21 cellular contexts compared by ENCODE assay signal in the genomic region with DNA sequence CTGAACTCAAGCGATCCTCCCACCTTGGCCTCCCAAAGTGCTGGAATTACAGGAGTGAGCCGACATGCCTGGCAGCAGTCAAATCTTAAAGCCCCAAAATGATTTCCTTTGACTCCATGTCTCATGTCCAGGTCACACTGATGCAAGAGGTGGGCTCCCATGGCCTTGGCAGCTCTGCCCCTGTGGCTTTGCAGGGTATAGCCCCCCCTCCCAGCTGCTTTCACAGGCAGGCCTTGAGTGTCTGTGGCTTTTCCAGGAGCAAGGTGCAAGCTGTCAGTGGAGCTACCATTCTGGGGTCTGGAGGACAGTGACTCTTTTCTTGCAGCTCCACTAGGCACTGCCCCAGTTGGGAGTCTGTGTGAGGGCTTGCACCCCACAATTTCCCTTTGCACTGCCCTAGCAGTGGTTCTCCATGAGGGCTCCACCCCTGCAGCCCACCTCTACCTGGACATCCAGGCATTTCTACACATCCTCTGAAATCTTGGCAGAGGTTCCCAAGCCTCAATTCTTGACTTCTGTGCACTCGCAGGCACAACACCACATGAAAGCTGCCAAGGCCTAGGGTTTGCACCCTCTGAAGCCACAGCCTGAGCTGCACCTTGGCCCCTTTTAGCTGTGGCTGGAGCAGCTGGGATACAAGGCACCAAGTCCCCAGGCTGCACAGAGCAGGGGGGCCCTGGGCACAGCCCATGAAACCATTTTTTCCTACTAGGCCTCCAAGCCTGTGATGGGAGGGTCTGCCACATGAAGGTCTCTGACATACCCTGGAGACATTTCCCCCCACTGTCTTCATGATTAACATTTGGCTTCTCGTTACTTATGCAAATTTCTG.
DNase-seq lines count a peak whose midpoint lies in the region; ATAC-seq, FAIRE-seq and TF ChIP-seq lines count a peak whose summit lies in the region.
"Had no signal": no experiment of that assay in that cellular context is flagged by ENCODE, and none has a peak within 500 bp of the region (broad histone marks: within the 10 kb centered on the region; RNA-seq: fewer than 3 reads in every experiment).

No MANE protein-coding gene starts in this region.

- no peak for DNase-seq in HepG2 (ENCODE audit: low spot score)
- no peak for DNase-seq in right lobe of liver
- no peak for DNase-seq in K562 (ENCODE audit: extremely low read depth in 1 of 4, low spot score in 3 of 4)
- no peak for DNase-seq in stimulated activated naive B cell treated with anti-CD40 and anti-IgM and Interleukin-4, amounts not matched to agents 10 μg/mL and 1 μg/mL and 100 μg/mL, for 72 hours
- no peak for DNase-seq in activated T-helper 1 cell treated with anti-CD3 and anti-CD28 coated beads, Interleukin-12 subunit alpha, Interleukin-12 subunit beta, Interleukin-2, Interleukin-4 antibody, amounts not matched to agents 30 ng/mL and 10 ng/mL and 1 ng/mL, durations not matched to agents 14 hours and 24 hours and 36 hours (ENCODE audit: low spot score)
- DNase-seq in NCI-H446 (lab: John Stamatoyannopoulos, UW): no peak
- DNase-seq in DMS 273 (lab: John Stamatoyannopoulos, UW; ENCODE audit: unreplicated experiment): no peak
- DNase-seq: ACHN; CD4-positive, alpha-beta memory T cell; DMS79 treated with DMSO at 0.1 percent for 48 hours; EL; GM23248; HFFc6 had no signal

- no peak; a peak in 2 of 4 replicates for TF ChIP-seq POLR2A in HepG2 (IDR thresholded peaks at IDR 0.05; ENCODE audit: insufficient read depth in 1 of 2, low read depth in 2 of 2, low read length in 2 of 2)
- no peak for TF ChIP-seq POLR2A in right lobe of liver (IDR thresholded peaks at IDR 0.05)
- TF ChIP-seq POLR2A in K562 (conservative IDR thresholded peaks at IDR 0.05): no peak

- H3K9ac ChIP-seq in HepG2 (ENCODE audit: insufficient read depth, low read depth, low read length): no peak overlapping the region
- no peak overlapping the region for H3K9ac ChIP-seq in K562 (ENCODE audit: insufficient read depth in 1 of 2, low read depth in 2 of 2, low read length in 2 of 2)
- H3K9ac ChIP-seq: GM23248, KMS-11 had no signal

- H4K20me1 ChIP-seq in HepG2 (ENCODE audit: insufficient read depth, low read length) (no peaks in the 10 kb centered on the region), K562 (replicated peaks; ENCODE audit: control insufficient read depth, insufficient read depth, low read length) (no peaks in the 10 kb centered on the region)

- POLR2A ChIA-PET in HepG2 (lab: Yijun Ruan, JAX) (interaction anchor here (1.0 to 8.7 kb wide), 2 partner anchors 102 to 108 kb away, joined by 3 to 177 read pairs; partner anchors contain the start of gene TMEM106A), HEK293 (lab: Yijun Ruan, JAX) (interaction anchor here (0.6 to 0.7 kb wide), 3 partner anchors 106 to 565 kb away, joined by 3 to 4 read pairs (median 3); no protein-coding TSS in a partner anchor), K562 (lab: Yijun Ruan, JAX) (interaction anchor here (1.2 kb wide), 1 partner anchor 128 kb away, joined by 4 read pairs; no protein-coding TSS in a partner anchor)

- no peak overlapping the region for H2AFZ ChIP-seq in HepG2 (ENCODE audit: low read length)
- no peak overlapping the region for H2AFZ ChIP-seq in K562 (ENCODE audit: low read depth, low read length)
- H2AFZ ChIP-seq: GM23248 had no signal

- H3K4me1 ChIP-seq in HepG2 (ENCODE audit: insufficient read depth, low read length) (peaks cover 26% of the 10 kb centered on the region), right lobe of liver (no peaks in the 10 kb centered on the region), HEK293 (ENCODE audit: control insufficient read depth, insufficient read depth, low read length) (no peaks in the 10 kb centered on the region), K562 (replicated peaks in 1 of 2; ENCODE audit: control insufficient read depth in 2 of 2, insufficient read depth in 2 of 2, low read length in 2 of 2) (peaks cover 2 to 12% of the 10 kb centered on the region in 2 experiments; a peak in 4 of 5 replicates)

- H3K4me2 ChIP-seq in HepG2 (ENCODE audit: low read depth, low read length) (no peak overlapping the region), K562 (ENCODE audit: insufficient read depth, low read length) (no peak overlapping the region)
- H3K4me2 ChIP-seq: KMS-11 had no signal

- no peak for FAIRE-seq in HepG2 (lab: Jason Lieb, UNC)
- FAIRE-seq in K562 (lab: Jason Lieb, UNC): no peak
- FAIRE-seq: GM12892, GM18507, HTR-8/SVneo had no signal

- H3K36me3 ChIP-seq in HepG2 (replicated peaks in 1 of 2; ENCODE audit: control insufficient read depth in 1 of 2, insufficient read depth in 2 of 2, low read length in 2 of 2) (peaks cover 0 to 3% of the 10 kb centered on the region in 2 experiments; a peak in 1 of 5 replicates), right lobe of liver (no peaks in the 10 kb centered on the region), HEK293 (ENCODE audit: control insufficient read depth in 2 of 2, insufficient read depth in 1 of 2, low read length in 2 of 2) (no peaks in the 10 kb centered on the region), K562 (ENCODE audit: control insufficient read depth, insufficient read depth, low read length) (no peaks in the 10 kb centered on the region)
- H3K36me3 ChIP-seq: HAP-1 had no signal

- no peak overlapping the region for H3K27ac ChIP-seq in HepG2 (ENCODE audit: extremely low read length, insufficient read depth, low read length)
- H3K27ac ChIP-seq in right lobe of liver: no peak overlapping the region
- no peak overlapping the region for H3K27ac ChIP-seq in HEK293 (ENCODE audit: extremely low read depth, low read depth, low read length)
- H3K27ac ChIP-seq in K562 (ENCODE audit: extremely low read depth, low read depth, low read length): no peak overlapping the region
- H3K27ac ChIP-seq: GM23248, KMS-11 had no signal

- ATAC-seq in HepG2 (no peak), right lobe of liver (no peak), K562 (no peak)
- no peak for ATAC-seq in stimulated activated naive B cell treated with anti-CD40 and anti-IgM and Interleukin-4, amounts not matched to agents 10 μg/mL and 1 μg/mL and 100 μg/mL, for 72 hours (replicated peaks)

- WGBS in HepG2 (ENCODE audit: low lambda C conversion rate): 99% methylated on average over 4 of the region's 4 CpGs
- WGBS in right lobe of liver (ENCODE audit: insufficient coverage, low coverage, low lambda C conversion rate, missing lambda C conversion rate): 100% methylated on average over 2 of the region's 4 CpGs
- WGBS in K562 (ENCODE audit: insufficient coverage, low coverage, missing lambda C conversion rate): 60% methylated on average over 4 of the region's 4 CpGs

- TF ChIP-seq CTCF in HepG2 (CRISPR knock-in tag; IDR thresholded peaks at IDR 0.05) (no peak), right lobe of liver (IDR thresholded peaks at IDR 0.05) (no peak), HEK293 (tag by site-specific recombination; IDR thresholded peaks at IDR 0.05) (no peak), K562 (IDR thresholded peaks at IDR 0.05 in 2 of 3, conservative IDR thresholded peaks at IDR 0.05 in 1 of 3; ENCODE audit: insufficient read depth in 2 of 3, low read depth in 1 of 3, low read length in 3 of 3) (no peak)

- TF ChIP-seq EP300 in HepG2 (IDR thresholded peaks at IDR 0.05; ENCODE audit: low read depth in 2 of 2, low read length in 2 of 2) (no peak), HepG2 (CRISPR knock-in tag; IDR thresholded peaks at IDR 0.05; ENCODE audit: borderline replicate concordance) (no peak), K562 (IDR thresholded peaks at IDR 0.05; ENCODE audit: low read length) (no peak)

- H3K4me1 Mint-ChIP-seq in stimulated activated naive B cell treated with anti-CD40 and anti-IgM and Interleukin-4, amounts not matched to agents 10 μg/mL and 1 μg/mL and 100 μg/mL, for 72 hours: peaks cover 18 to 19% of the 10 kb centered on the region in 2 donors
- peaks cover 19% of the 10 kb centered on the region for H3K4me1 Mint-ChIP-seq in activated T-helper 1 cell treated with anti-CD3 and anti-CD28 coated beads, Interleukin-12 subunit alpha, Interleukin-12 subunit beta, Interleukin-2, Interleukin-4 antibody, amounts not matched to agents 30 ng/mL and 10 ng/mL and 1 ng/mL, durations not matched to agents 14 hours and 24 hours and 36 hours (ENCODE audit: low read depth)

- intact Hi-C loops in HepG2 (cut with micrococcal nuclease; ENCODE audit: unreplicated experiment): no loop called here
- intact Hi-C loops in right lobe of liver (cut with DNase I): no loop called here
- intact Hi-C loops in K562 (cut with micrococcal nuclease): no loop called here
- intact Hi-C loops in activated T-helper 1 cell treated with anti-CD3 and anti-CD28 coated beads, Interleukin-12 subunit alpha, Interleukin-12 subunit beta, Interleukin-2, Interleukin-4 antibody, amounts not matched to agents 30 ng/mL and 10 ng/mL and 1 ng/mL, durations not matched to agents 14 hours and 24 hours and 36 hours (cut with micrococcal nuclease): loop anchor here (10.0 kb wide), 1 partner anchor 295 kb away; the partner anchor contains the start of genes RND2 and VAT1

- TSS peak; percentile 47 for BruUV-seq in HepG2 (replicated peaks; lab: Mats Ljungman, UMichigan)
- no TSS peak for BruUV-seq in K562 (replicated peaks; lab: Mats Ljungman, UMichigan)

- no peaks in the 10 kb centered on the region for H3K9me1 ChIP-seq in K562 (ENCODE audit: control insufficient read depth, insufficient read depth, low read length)

- 0 out of 5 replicates have a peak, but pooled peaks cover 0 to 2% of the 10 kb centered on the region in 2 experiments for H3K27me3 ChIP-seq in HepG2 (ENCODE audit: control insufficient read depth in 1 of 2, insufficient read depth in 2 of 2, low read length in 2 of 2)
- no peaks in the 10 kb centered on the region for H3K27me3 ChIP-seq in right lobe of liver
- no peaks in the 10 kb centered on the region for H3K27me3 ChIP-seq in K562 (ENCODE audit: control insufficient read depth in 2 of 2, insufficient read depth in 2 of 2, low read length in 2 of 2)

- H3K4me3 ChIP-seq in HepG2 (replicated peaks in 1 of 3; ENCODE audit: insufficient read depth in 1 of 3, low read depth in 2 of 3, low read length in 3 of 3) (no peak overlapping the region), right lobe of liver (no peak overlapping the region), HEK293 (ENCODE audit: low read depth, low read length) (no peak overlapping the region), K562 (no peak overlapping the region)
- H3K4me3 ChIP-seq: GM23248, HAP-1 had no signal

- peaks cover 17 to 21% of the 10 kb centered on the region in 2 donors for H3K36me3 Mint-ChIP-seq in stimulated activated naive B cell treated with anti-CD40 and anti-IgM and Interleukin-4, amounts not matched to agents 10 μg/mL and 1 μg/mL and 100 μg/mL, for 72 hours
- peaks cover 4% of the 10 kb centered on the region for H3K36me3 Mint-ChIP-seq in activated T-helper 1 cell treated with anti-CD3 and anti-CD28 coated beads, Interleukin-12 subunit alpha, Interleukin-12 subunit beta, Interleukin-2, Interleukin-4 antibody, amounts not matched to agents 30 ng/mL and 10 ng/mL and 1 ng/mL, durations not matched to agents 14 hours and 24 hours and 36 hours (ENCODE audit: low read depth)

- H3K9me3 ChIP-seq in HepG2 (ENCODE audit: low read length): peaks cover 13% of the 10 kb centered on the region
- no peaks in the 10 kb centered on the region for H3K9me3 ChIP-seq in right lobe of liver
- H3K9me3 ChIP-seq in HEK293 (ENCODE audit: control insufficient read depth, insufficient read depth, low read depth, low read length): no peaks in the 10 kb centered on the region
- peaks cover 7% of the 10 kb centered on the region for H3K9me3 ChIP-seq in K562 (replicated peaks; ENCODE audit: control insufficient read depth, insufficient read depth, low read depth, low read length)

- H3K4me3 Mint-ChIP-seq in stimulated activated naive B cell treated with anti-CD40 and anti-IgM and Interleukin-4, amounts not matched to agents 10 μg/mL and 1 μg/mL and 100 μg/mL, for 72 hours: no peak overlapping the region
- H3K4me3 Mint-ChIP-seq in activated T-helper 1 cell treated with anti-CD3 and anti-CD28 coated beads, Interleukin-12 subunit alpha, Interleukin-12 subunit beta, Interleukin-2, Interleukin-4 antibody, amounts not matched to agents 30 ng/mL and 10 ng/mL and 1 ng/mL, durations not matched to agents 14 hours and 24 hours and 36 hours: no peak overlapping the region
- H3K4me3 Mint-ChIP-seq: CD14-positive monocyte; CD4-positive, alpha-beta memory T cell; HFFc6 had no signal

- no peak for TF ChIP-seq RAD21 in HepG2 (CRISPR knock-in tag; IDR thresholded peaks at IDR 0.05)
- no peak for TF ChIP-seq RAD21 in K562 (CRISPR knock-in tag; conservative IDR thresholded peaks at IDR 0.05 in 1 of 2, IDR thresholded peaks at IDR 0.05 in 1 of 2)

- H3K27ac Mint-ChIP-seq in stimulated activated naive B cell treated with anti-CD40 and anti-IgM and Interleukin-4, amounts not matched to agents 10 μg/mL and 1 μg/mL and 100 μg/mL, for 72 hours: peak overlapping the region; percentile 76
- H3K27ac Mint-ChIP-seq in activated T-helper 1 cell treated with anti-CD3 and anti-CD28 coated beads, Interleukin-12 subunit alpha, Interleukin-12 subunit beta, Interleukin-2, Interleukin-4 antibody, amounts not matched to agents 30 ng/mL and 10 ng/mL and 1 ng/mL, durations not matched to agents 14 hours and 24 hours and 36 hours: no peak overlapping the region
- H3K27ac Mint-ChIP-seq: CD14-positive monocyte; CD4-positive, alpha-beta memory T cell; HFFc6 had no signal

- peaks cover 0 to 8% of the 10 kb centered on the region in 2 donors for H3K9me3 Mint-ChIP-seq in stimulated activated naive B cell treated with anti-CD40 and anti-IgM and Interleukin-4, amounts not matched to agents 10 μg/mL and 1 μg/mL and 100 μg/mL, for 72 hours
- no peaks in the 10 kb centered on the region for H3K9me3 Mint-ChIP-seq in activated T-helper 1 cell treated with anti-CD3 and anti-CD28 coated beads, Interleukin-12 subunit alpha, Interleukin-12 subunit beta, Interleukin-2, Interleukin-4 antibody, amounts not matched to agents 30 ng/mL and 10 ng/mL and 1 ng/mL, durations not matched to agents 14 hours and 24 hours and 36 hours

- in situ Hi-C loops in HepG2 (cut with HindIII; ENCODE audit: extremely low pct_ligation_motif_present, low pct_unique_long_range_greater_than_20kb) (no loop called here), K562 (cut with MboI) (loop anchor here (5.0 to 10.0 kb wide), 3 partner anchors 97 to 305 kb away; no protein-coding TSS in a partner anchor)

- H3K79me2 ChIP-seq in HepG2 (ENCODE audit: insufficient read depth, low read length) (no peaks in the 10 kb centered on the region), K562 (ENCODE audit: control insufficient read depth, insufficient read depth, low read length) (no peaks in the 10 kb centered on the region)

- H3K27me3 Mint-ChIP-seq in stimulated activated naive B cell treated with anti-CD40 and anti-IgM and Interleukin-4, amounts not matched to agents 10 μg/mL and 1 μg/mL and 100 μg/mL, for 72 hours: no peaks in the 10 kb centered on the region
- no peaks in the 10 kb centered on the region for H3K27me3 Mint-ChIP-seq in activated T-helper 1 cell treated with anti-CD3 and anti-CD28 coated beads, Interleukin-12 subunit alpha, Interleukin-12 subunit beta, Interleukin-2, Interleukin-4 antibody, amounts not matched to agents 30 ng/mL and 10 ng/mL and 1 ng/mL, durations not matched to agents 14 hours and 24 hours and 36 hours (ENCODE audit: insufficient read depth)
- H3K27me3 Mint-ChIP-seq: CD4-positive, alpha-beta memory T cell; IgD-negative memory B cell had no signal

- CTCF ChIA-PET in HepG2 (lab: Yijun Ruan, JAX; ENCODE audit: low intra/inter-chr PET ratio, low total read pairs): no interaction called here
- CTCF ChIA-PET in HEK293 (lab: Yijun Ruan, JAX): interaction anchor here (0.7 to 1.3 kb wide), 2 partner anchors 10 to 93 kb away, joined by 3 to 4 read pairs; no protein-coding TSS in a partner anchor
- CTCF ChIA-PET in K562 (lab: Yijun Ruan, JAX; ENCODE audit: low intra/inter-chr PET ratio): no interaction called here

Comparison
In these comparisons a context has a peak if more than half of its experiments do, and no peak if none do; other contexts are left out.
1. Of the 241 proteins assayed by ChIP-seq in both HepG2 and K562: peak only in HepG2: POLR2G, SAFB2, THAP7, ZFX, ZNF121 and ZNF280B; only in K562: CBX1, CBX5, CEBPZ and NFIC; in both: ZFP36; in neither: 228; mixed calls (peak in some experiments, not most) for 2.